In the genomic region with DNA sequence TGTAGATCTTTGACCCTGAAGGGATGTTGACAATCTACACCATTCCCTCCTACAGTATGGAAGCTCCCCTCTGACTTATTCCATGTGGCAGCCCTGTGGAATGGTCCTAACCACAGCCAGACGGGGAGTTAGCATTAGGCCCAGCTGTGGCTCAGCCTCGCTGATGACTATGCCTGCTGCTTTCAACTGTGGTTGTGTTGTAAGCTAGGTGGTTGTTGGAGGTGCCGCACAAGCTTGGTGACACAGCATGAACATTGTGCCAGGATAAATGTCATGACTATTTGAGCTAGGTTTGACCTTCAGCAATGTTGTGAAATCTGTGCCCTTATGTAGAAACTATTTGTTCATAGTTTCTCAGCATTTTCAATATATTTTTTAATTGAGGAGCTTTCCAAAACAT, we compare ENCODE assay signal across 15 cellular contexts. TPM values are rescaled to one million over a fixed set of nuclear protein-coding genes. Genes with fewer than 3 reads are reported as not detected.
DNase-seq lines count a peak whose midpoint lies in the region; ATAC-seq and TF ChIP-seq lines count a peak whose summit lies in the region.
"Had no signal": no experiment of that assay in that cellular context is flagged by ENCODE, and none has a peak within 500 bp of the region (broad histone marks: within the 10 kb centered on the region; RNA-seq: fewer than 3 reads in every experiment).

No MANE protein-coding gene starts in this region.

- in situ Hi-C loops in astrocyte of the spinal cord (cut with HindIII; ENCODE audit: low sequenced_read_pairs), result no loop called here

- H3K4me3 ChIP-seq in AG04449 (ENCODE audit: low read depth, low read length), result no peak overlapping the region
- H3K4me3 ChIP-seq in H7 (ENCODE audit: insufficient read depth, low read depth, low read length), result no peak overlapping the region
- H3K4me3 ChIP-seq in astrocyte of the spinal cord (ENCODE audit: low read depth, low read length), result no peak overlapping the region
- H3K4me3 ChIP-seq in tibial nerve, result no peak overlapping the region
- H3K4me3 ChIP-seq: BLaER1 treated with 17β-estradiol and CSF1 and Interleukin-3, amounts not matched to agents 10 nM and 100 nM; upper lobe of left lung had no signal

- CTCF ChIA-PET in AG04449 (lab: Yijun Ruan, JAX), result interaction anchor here (0.8 kb wide), 1 partner anchor 447 kb away, joined by 3 read pairs; no protein-coding TSS in a partner anchor
- CTCF ChIA-PET in RWPE1 (lab: Yijun Ruan, JAX), result interaction anchor here (0.6 kb wide), 1 partner anchor 9 kb away, joined by 3 read pairs; no protein-coding TSS in a partner anchor

- intact Hi-C loops in activated T-helper 2 cell treated with anti-CD3 and anti-CD28 coated beads, Interferon-gamma antibody, Interleukin-2, Interleukin-4, amounts not matched to agents 10 μg/mL and 5 μg/mL and 100 μg/mL, durations not matched to agents 14 hours and 24 hours and 36 hours (cut with micrococcal nuclease), result no loop called here

- H3K27me3 ChIP-seq in H7 (ENCODE audit: control insufficient read depth, insufficient read depth, low read length) (no peaks in the 10 kb centered on the region), tibial nerve (no peaks in the 10 kb centered on the region)
- H3K27me3 ChIP-seq: BLaER1 treated with 17β-estradiol and CSF1 and Interleukin-3, amounts not matched to agents 10 nM and 100 nM; upper lobe of left lung had no signal

- no peak for TF ChIP-seq CTCF in AG04449 (IDR thresholded peaks at IDR 0.05; ENCODE audit: insufficient read depth, low read length, missing control alignments)
- no peak for TF ChIP-seq CTCF in astrocyte of the spinal cord (IDR thresholded peaks at IDR 0.05; ENCODE audit: low read depth, low read length)
- TF ChIP-seq CTCF in RWPE1 (conservative IDR thresholded peaks at IDR 0.05; ENCODE audit: low read depth), result no peak
- no peak for TF ChIP-seq CTCF in tibial nerve (IDR thresholded peaks at IDR 0.05)

- no peaks in the 10 kb centered on the region for H3K4me1 ChIP-seq in tibial nerve
- H3K4me1 ChIP-seq: BLaER1 treated with 17β-estradiol and CSF1 and Interleukin-3, amounts not matched to agents 10 nM and 100 nM; upper lobe of left lung had no signal

- POLR2A ChIA-PET in AG04449 (lab: Yijun Ruan, JAX) (interaction anchor here (0.6 to 1.2 kb wide), 6 partner anchors 8 to 274 kb away, joined by 3 to 6 read pairs (median 4); a partner anchor contains a TSS), RWPE1 (lab: Yijun Ruan, JAX; ENCODE audit: low non-redundant PET) (no interaction called here)

- H3K36me3 ChIP-seq in H7 (replicated peaks; ENCODE audit: control insufficient read depth, insufficient read depth, low read length) (no peaks in the 10 kb centered on the region), tibial nerve (peaks cover 0 to 4% (median 0%) of the 10 kb centered on the region in 3 donors)
- H3K36me3 ChIP-seq: BLaER1 treated with 17β-estradiol and CSF1 and Interleukin-3, amounts not matched to agents 10 nM and 100 nM; upper lobe of left lung had no signal

- H3K27ac Mint-ChIP-seq in activated T-helper 2 cell treated with anti-CD3 and anti-CD28 coated beads, Interferon-gamma antibody, Interleukin-2, Interleukin-4, amounts not matched to agents 10 μg/mL and 5 μg/mL and 100 μg/mL, durations not matched to agents 14 hours and 24 hours and 36 hours, result no peak overlapping the region
- H3K27ac Mint-ChIP-seq: nephron had no signal

- H3K4me1 Mint-ChIP-seq in activated T-helper 2 cell treated with anti-CD3 and anti-CD28 coated beads, Interferon-gamma antibody, Interleukin-2, Interleukin-4, amounts not matched to agents 10 μg/mL and 5 μg/mL and 100 μg/mL, durations not matched to agents 14 hours and 24 hours and 36 hours (ENCODE audit: low read depth), result no peaks in the 10 kb centered on the region

- H3K9me3 ChIP-seq in tibial nerve, result no peaks in the 10 kb centered on the region
- H3K9me3 ChIP-seq: upper lobe of left lung had no signal

- peak; percentile 97 for ATAC-seq in left lobe of liver

- H3K27ac ChIP-seq in RWPE1, result no peak overlapping the region
- H3K27ac ChIP-seq in tibial nerve, result no peak overlapping the region
- H3K27ac ChIP-seq: BLaER1 treated with 17β-estradiol and CSF1 and Interleukin-3, amounts not matched to agents 10 nM and 100 nM; upper lobe of left lung had no signal

- no peak overlapping the region for H3K4me3 Mint-ChIP-seq in activated T-helper 2 cell treated with anti-CD3 and anti-CD28 coated beads, Interferon-gamma antibody, Interleukin-2, Interleukin-4, amounts not matched to agents 10 μg/mL and 5 μg/mL and 100 μg/mL, durations not matched to agents 14 hours and 24 hours and 36 hours (ENCODE audit: low read depth)
- H3K4me3 Mint-ChIP-seq: nephron had no signal

- no peak for TF ChIP-seq POLR2A in tibial nerve (IDR thresholded peaks at IDR 0.05)

- no peaks in the 10 kb centered on the region for H3K36me3 Mint-ChIP-seq in activated T-helper 2 cell treated with anti-CD3 and anti-CD28 coated beads, Interferon-gamma antibody, Interleukin-2, Interleukin-4, amounts not matched to agents 10 μg/mL and 5 μg/mL and 100 μg/mL, durations not matched to agents 14 hours and 24 hours and 36 hours (ENCODE audit: low read depth)

- DNase-seq in AG04449 (ENCODE audit: low read depth, low spot score) (peak; percentile 84), H7 (peak; percentile 1), astrocyte of the spinal cord (ENCODE audit: low read depth, low spot score) (peak; percentile 55), left lobe of liver (ENCODE audit: low spot score) (peak; percentile 78), RWPE1 (ENCODE audit: low spot score) (no peak), DMS53 (lab: John Stamatoyannopoulos, UW) (no peak), tibial nerve (ENCODE audit: low spot score in 2 of 2) (no peak)
- DNase-seq in activated T-helper 2 cell treated with anti-CD3 and anti-CD28 coated beads, Interferon-gamma antibody, Interleukin-2, Interleukin-4, amounts not matched to agents 10 μg/mL and 5 μg/mL and 100 μg/mL, durations not matched to agents 14 hours and 24 hours and 36 hours (ENCODE audit: low spot score), result no peak
- DNase-seq: activated CD4-positive, alpha-beta T cell treated with anti-CD3 and anti-CD28 coated beads for 1 hour; central memory CD4-positive, alpha-beta T cell; NCI-H526 treated with DMSO at 0.1 percent for 48 hours; small intestine; upper lobe of left lung had no signal

- no peaks in the 10 kb centered on the region for H3K9me3 Mint-ChIP-seq in activated T-helper 2 cell treated with anti-CD3 and anti-CD28 coated beads, Interferon-gamma antibody, Interleukin-2, Interleukin-4, amounts not matched to agents 10 μg/mL and 5 μg/mL and 100 μg/mL, durations not matched to agents 14 hours and 24 hours and 36 hours

- WGBS in tibial nerve, 2 donors, result 58 to 89% methylated on average over 3 of the region's 3 CpGs

- H3K27me3 Mint-ChIP-seq in activated T-helper 2 cell treated with anti-CD3 and anti-CD28 coated beads, Interferon-gamma antibody, Interleukin-2, Interleukin-4, amounts not matched to agents 10 μg/mL and 5 μg/mL and 100 μg/mL, durations not matched to agents 14 hours and 24 hours and 36 hours (ENCODE audit: low read depth), result no peaks in the 10 kb centered on the region

- no peak for TF ChIP-seq EP300 in tibial nerve (IDR thresholded peaks at IDR 0.05)

RNA-seq across cellular contexts. Expression of a gene that starts 40.6 kb away (rescaled TPM):
- 0.04 TPM in 1 of 2 replicates, not detected in the other for total RNA-seq in H7 (2014; rRNA removed; shearing (Covaris generic))
- 0.28 TPM for total RNA-seq in left lobe of liver
- not detected in 2 replicates for total RNA-seq in activated T-helper 2 cell treated with anti-CD3 and anti-CD28 coated beads, Interferon-gamma antibody, Interleukin-2, Interleukin-4, amounts not matched to agents 10 μg/mL and 5 μg/mL and 100 μg/mL, durations not matched to agents 14 hours and 24 hours and 36 hours
- total RNA-seq in tibial nerve, result 10 to 100 TPM; 12.4 to 17.8 (median 13.4) TPM

Comparison
In these comparisons a context has a peak if more than half of its experiments do, and no peak if none do; other contexts are left out.
1. DNase-seq: peak in AG04449 (single experiment), H7 (single experiment), astrocyte of the spinal cord (single experiment) and left lobe of liver (single experiment); none in activated T-helper 2 cell treated with anti-CD3 and anti-CD28 coated beads, Interferon-gamma antibody, Interleukin-2, Interleukin-4, amounts not matched to agents 10 μg/mL and 5 μg/mL and 100 μg/mL, durations not matched to agents 14 hours and 24 hours and 36 hours (single experiment), RWPE1 (single experiment), DMS53 (single experiment) and tibial nerve (0 of 2).
2. RNA of a gene that starts 40.6 kb away (total RNA-seq): 12.4 to 17.8 TPM in tibial nerve; 0.28 TPM in left lobe of liver (single experiment), 0.04 TPM in H7 and not detected in activated T-helper 2 cell treated with anti-CD3 and anti-CD28 coated beads, Interferon-gamma antibody, Interleukin-2, Interleukin-4, amounts not matched to agents 10 μg/mL and 5 μg/mL and 100 μg/mL, durations not matched to agents 14 hours and 24 hours and 36 hours; every median in the first group is over 10 times any median in the second.